Comparison of ENCODE assay signal across 15 cellular contexts in the genomic region with DNA sequence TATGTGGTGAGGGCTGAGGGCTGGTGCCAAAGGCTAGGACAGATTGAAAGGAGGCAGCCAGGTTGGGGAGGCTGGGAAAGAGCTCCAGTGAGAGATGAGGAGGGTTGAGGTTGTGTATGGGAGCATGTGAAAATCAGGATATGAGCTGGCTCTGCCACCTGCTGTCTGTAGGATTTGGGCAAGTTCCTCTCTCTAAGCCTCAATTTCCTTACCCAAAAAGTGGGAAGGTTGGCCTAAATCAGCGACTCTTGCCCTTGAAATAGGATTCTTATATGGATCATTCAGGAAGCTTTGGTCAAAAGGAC. TPM values are rescaled to one million over a fixed set of nuclear protein-coding genes. Genes with fewer than 3 reads are reported as not detected.
DNase-seq lines count a peak whose midpoint lies in the region; ATAC-seq and TF ChIP-seq lines count a peak whose summit lies in the region.
"Had no signal": no experiment of that assay in that cellular context is flagged by ENCODE, and none has a peak within 500 bp of the region (broad histone marks: within the 10 kb centered on the region; RNA-seq: fewer than 3 reads in every experiment).

No MANE protein-coding gene starts in this region.

- no peak overlapping the region for H4K91ac ChIP-seq in H9 (ENCODE audit: insufficient read length, low read depth, low read length)

- H3K36me3 Mint-ChIP-seq in H9 (ENCODE audit: insufficient read depth in 1 of 3, low read depth in 3 of 3), result no peaks in the 10 kb centered on the region
- no peaks in the 10 kb centered on the region for H3K36me3 Mint-ChIP-seq in CD8-positive, alpha-beta T cell
- H3K36me3 Mint-ChIP-seq: CD8-positive, alpha-beta memory T cell had no signal

- no peak for ATAC-seq in GM21528 (IDR thresholded peaks at IDR 0.05; ENCODE audit: low FRiP score, unreplicated experiment)
- ATAC-seq in CD8-positive, alpha-beta T cell, result no peak
- ATAC-seq: A549 had no signal

- H2BK12ac ChIP-seq in H9 (ENCODE audit: insufficient read length, low read depth, low read length), result no peak overlapping the region

- no peaks in the 10 kb centered on the region for H3K79me1 ChIP-seq in H9 (ENCODE audit: insufficient read depth, low read depth, low read length, poor library complexity, severe bottlenecking)

- H4K20me1 ChIP-seq in H9 (ENCODE audit: control insufficient read depth, insufficient read depth, insufficient read length) (no peaks in the 10 kb centered on the region), Loucy (ENCODE audit: insufficient read depth, low read length, poor library complexity, severe bottlenecking) (no peaks in the 10 kb centered on the region)

- no peak overlapping the region for H3K27ac Mint-ChIP-seq in H9
- no peak overlapping the region for H3K27ac Mint-ChIP-seq in CD8-positive, alpha-beta T cell
- H3K27ac Mint-ChIP-seq: CD14-positive monocyte; CD8-positive, alpha-beta memory T cell; HFFc6 had no signal

- no peak overlapping the region for H3K23ac ChIP-seq in H9 (ENCODE audit: insufficient read length, low read depth, low read length)

- H3K4me3 ChIP-seq in Loucy (ENCODE audit: low read length, poor library complexity, severe bottlenecking) (no peak overlapping the region), colonic mucosa (no peak overlapping the region), suprapubic skin (no peak overlapping the region)
- H3K4me3 ChIP-seq in CD8-positive, alpha-beta T cell (ENCODE audit: low read depth, low read length), result no peak overlapping the region
- H3K4me3 ChIP-seq: A549 had no signal

- no peak overlapping the region for H3K4me3 Mint-ChIP-seq in H9
- no peak overlapping the region for H3K4me3 Mint-ChIP-seq in CD8-positive, alpha-beta T cell
- H3K4me3 Mint-ChIP-seq: CD14-positive monocyte; CD8-positive, alpha-beta memory T cell; HFFc6 had no signal

- POLR2A ChIA-PET in CD8-positive, alpha-beta T cell (lab: Charles Lee), result no interaction called here

- no CpG with 5 or more reads among the region's 1 CpG for WGBS in H9 (ENCODE audit: extremely low coverage, insufficient read length, low lambda C conversion rate)
- 67% methylated on average over 1 of the region's 1 CpG for WGBS in suprapubic skin

- H3K27me3 Mint-ChIP-seq in H9 (ENCODE audit: low read depth), result peaks cover 5% of the 10 kb centered on the region; the same call in 1 of the 2 replicates
- peaks cover 8% of the 10 kb centered on the region for H3K27me3 Mint-ChIP-seq in CD8-positive, alpha-beta T cell (ENCODE audit: low read depth)

- no peak overlapping the region for H2BK5ac ChIP-seq in H9 (ENCODE audit: insufficient read length, low read length)

- H2AFZ ChIP-seq in H9 (ENCODE audit: low read length) (no peak overlapping the region), Loucy (ENCODE audit: low read length) (no peak overlapping the region)

- DNase-seq in H9 (peak; percentile 12), colonic mucosa (peak; percentile 13), suprapubic skin (ENCODE audit: low spot score in 2 of 2) (no peak)
- no peak for DNase-seq in CD8-positive, alpha-beta T cell
- DNase-seq: BE2C; Caco-2; CD8-positive, alpha-beta memory T cell; GF-D8; HCEC 1CT; HFFc6 had no signal

- H3K23me2 ChIP-seq in H9 (ENCODE audit: insufficient read length, low read depth, low read length, poor library complexity, severe bottlenecking), result no peaks in the 10 kb centered on the region

- no peak overlapping the region for H3K18ac ChIP-seq in H9 (ENCODE audit: insufficient read length, low read depth, low read length)

- H3K4ac ChIP-seq in H9 (ENCODE audit: low read depth, low read length), result no peak overlapping the region

- H3K9me3 ChIP-seq in H9 (ENCODE audit: control insufficient read depth, low read depth, low read length), result no peaks in the 10 kb centered on the region
- no peaks in the 10 kb centered on the region for H3K9me3 ChIP-seq in Loucy (ENCODE audit: insufficient read depth, low read depth, low read length)
- no peaks in the 10 kb centered on the region for H3K9me3 ChIP-seq in colonic mucosa
- no peaks in the 10 kb centered on the region for H3K9me3 ChIP-seq in suprapubic skin
- H3K9me3 ChIP-seq in CD8-positive, alpha-beta T cell (ENCODE audit: low read length), result no peaks in the 10 kb centered on the region
- H3K9me3 ChIP-seq: A549, BE2C, Caco-2 had no signal

- H4K8ac ChIP-seq in H9 (replicated peaks; ENCODE audit: insufficient read length, low read depth, low read length), result no peak overlapping the region

- H3K9ac ChIP-seq in H9 (ENCODE audit: extremely low read depth, insufficient read length, low read length), result no peak overlapping the region
- H3K9ac ChIP-seq in Loucy (ENCODE audit: low read depth, low read length, poor library complexity, severe bottlenecking), result peak overlapping the region; percentile 81
- H3K9ac ChIP-seq in colonic mucosa (ENCODE audit: low read depth in 2 of 2, low read length in 2 of 2), result no peak overlapping the region

- no peak overlapping the region for H2BK15ac ChIP-seq in H9 (ENCODE audit: low read depth, low read length)

- H2AK5ac ChIP-seq in H9 (ENCODE audit: insufficient read length, low read length), result no peak overlapping the region

- intact Hi-C loops in colonic mucosa (cut with DNase I), result no loop called here
- intact Hi-C loops in CD8-positive, alpha-beta T cell (cut with DNase I, micrococcal nuclease), result no loop called here

- H3K36me3 ChIP-seq in Loucy (ENCODE audit: insufficient read depth, low read length), result no peaks in the 10 kb centered on the region
- no peaks in the 10 kb centered on the region for H3K36me3 ChIP-seq in colonic mucosa
- no peaks in the 10 kb centered on the region for H3K36me3 ChIP-seq in suprapubic skin
- H3K36me3 ChIP-seq in CD8-positive, alpha-beta T cell (ENCODE audit: insufficient read depth, low read length), result no peaks in the 10 kb centered on the region
- H3K36me3 ChIP-seq: BE2C had no signal

- H2BK120ac ChIP-seq in H9 (ENCODE audit: low read depth, low read length, poor library complexity, severe bottlenecking), result no peak overlapping the region

- H3K79me2 ChIP-seq in H9 (ENCODE audit: insufficient read depth, low read length) (no peaks in the 10 kb centered on the region), Loucy (ENCODE audit: insufficient read depth, low read length) (no peaks in the 10 kb centered on the region)

- no peaks in the 10 kb centered on the region for H3K9me3 Mint-ChIP-seq in H9
- no peaks in the 10 kb centered on the region for H3K9me3 Mint-ChIP-seq in CD8-positive, alpha-beta T cell
- H3K9me3 Mint-ChIP-seq: CD14-positive monocyte; CD8-positive, alpha-beta memory T cell; HFFc6 had no signal

- H3K4me2 ChIP-seq in H9 (ENCODE audit: insufficient read depth, insufficient read length, low read length) (no peak overlapping the region), Loucy (ENCODE audit: low read depth, low read length, poor library complexity, severe bottlenecking) (no peak overlapping the region)
- H3K4me2 ChIP-seq: A549 had no signal

- no peak overlapping the region for H3K56ac ChIP-seq in H9 (ENCODE audit: insufficient read length, low read depth, low read length)

- TF ChIP-seq POLR2A in suprapubic skin (IDR thresholded peaks at IDR 0.05), result no peak

- H3K27me3 ChIP-seq in H9 (ENCODE audit: insufficient read depth, low read length) (no peaks in the 10 kb centered on the region), Loucy (ENCODE audit: insufficient read depth, low read length, poor library complexity, severe bottlenecking) (no peaks in the 10 kb centered on the region), colonic mucosa (no peaks in the 10 kb centered on the region), suprapubic skin (peaks cover 20% of the 10 kb centered on the region)
- H3K27me3 ChIP-seq in CD8-positive, alpha-beta T cell (ENCODE audit: insufficient read depth, low read length), result no peaks in the 10 kb centered on the region

- CTCF ChIA-PET in CD8-positive, alpha-beta T cell (lab: Charles Lee), result interaction anchor here (1.5 kb wide), 1 partner anchor 8 kb away, joined by 5 read pairs; no protein-coding TSS in a partner anchor

- TF ChIP-seq CTCF in H9 (conservative IDR thresholded peaks at IDR 0.05) (no peak), Loucy (conservative IDR thresholded peaks at IDR 0.05; ENCODE audit: low read length) (no peak), colonic mucosa (IDR thresholded peaks at IDR 0.05) (no peak), suprapubic skin (IDR thresholded peaks at IDR 0.05) (no peak)
- TF ChIP-seq CTCF in CD8-positive, alpha-beta T cell (IDR thresholded peaks at IDR 0.05), result no peak

- no peak for TF ChIP-seq EP300 in suprapubic skin (IDR thresholded peaks at IDR 0.05)

- H3K9me2 ChIP-seq in Loucy (replicated peaks; ENCODE audit: low read depth, low read length), result no peaks in the 10 kb centered on the region

- no peak overlapping the region for H4K5ac ChIP-seq in H9 (ENCODE audit: insufficient read length, low read depth, low read length)

- H3K14ac ChIP-seq in H9 (ENCODE audit: insufficient read depth, low read length), result no peak overlapping the region

- H3K27ac ChIP-seq in H9 (ENCODE audit: insufficient read length, low read depth, low read length) (no peak overlapping the region), colonic mucosa (no peak overlapping the region), suprapubic skin (no peak overlapping the region)
- H3K27ac ChIP-seq in CD8-positive, alpha-beta T cell (ENCODE audit: low read depth, low read length), result no peak overlapping the region
- H3K27ac ChIP-seq: A549 had no signal

- H3F3A ChIP-seq in Loucy (ENCODE audit: low read depth), result peaks cover 15% of the 10 kb centered on the region

- peaks cover 8 to 18% of the 10 kb centered on the region in 2 experiments; a peak in 3 of 4 replicates for H3K4me1 Mint-ChIP-seq in H9
- peaks cover 12% of the 10 kb centered on the region for H3K4me1 Mint-ChIP-seq in CD8-positive, alpha-beta T cell (ENCODE audit: low read depth)

- no peak overlapping the region for H3T11ph ChIP-seq in H9 (ENCODE audit: low read length)

- H2BK20ac ChIP-seq in H9 (ENCODE audit: low read depth, low read length, poor library complexity, severe bottlenecking), result no peak overlapping the region

- H3K4me1 ChIP-seq in H9 (ENCODE audit: insufficient read depth, low read length), result no peaks in the 10 kb centered on the region
- peaks cover 82% of the 10 kb centered on the region for H3K4me1 ChIP-seq in Loucy (ENCODE audit: insufficient read depth, low read length, poor library complexity, severe bottlenecking)
- no peaks in the 10 kb centered on the region for H3K4me1 ChIP-seq in colonic mucosa
- H3K4me1 ChIP-seq in suprapubic skin, result peaks cover 2% of the 10 kb centered on the region
- H3K4me1 ChIP-seq in CD8-positive, alpha-beta T cell (ENCODE audit: insufficient read depth, low read length), result no peaks in the 10 kb centered on the region
- H3K4me1 ChIP-seq: A549, BE2C had no signal

RNA-seq across cellular contexts. Expression of a gene that starts 6.1 kb away (rescaled TPM):
- not detected in 2 replicates for total RNA-seq in H9 (2021)
- total RNA-seq in colonic mucosa, result not detected
- not detected for total RNA-seq in suprapubic skin
- not detected for total RNA-seq in CD8-positive, alpha-beta T cell
- total RNA-seq: Caco-2, H1 had no signal

RNA-seq across cellular contexts. Expression of a gene that starts 12.9 kb away (rescaled TPM):
- total RNA-seq in H9 (2021), result not detected in 2 replicates
- total RNA-seq in colonic mucosa, result 1 to 10 TPM in 1 of 2 donors, under 1 TPM in 1; 0.82 to 4.9 TPM
- total RNA-seq in suprapubic skin, result 1 to 10 TPM in 1 of 4 donors, not detected in 3; 1.6 TPM
- total RNA-seq in CD8-positive, alpha-beta T cell, result not detected
- total RNA-seq: Caco-2; CD8-positive, alpha-beta memory T cell; H1; HFFc6 had no signal

RNA-seq across cellular contexts. Expression of a gene that starts 49.9 kb away (rescaled TPM):
- not detected in 2 replicates for total RNA-seq in H9 (2021)
- total RNA-seq in colonic mucosa, result 1 to 10 TPM in 1 of 2 donors, under 1 TPM in 1; 0.94 to 5.9 TPM
- total RNA-seq in suprapubic skin, result 1 to 10 TPM in 1 of 4 donors, under 1 TPM in 1, not detected in 2; 0.64 to 2.2 TPM
- not detected for total RNA-seq in CD8-positive, alpha-beta T cell
- total RNA-seq: Caco-2; CD8-positive, alpha-beta memory T cell; H1; HFFc6 had no signal

Comparison
In these comparisons a context has a peak if more than half of its experiments do, and no peak if none do; other contexts are left out.
1. DNase-seq: peak in H9 (single experiment) and colonic mucosa (single experiment); none in suprapubic skin (0 of 2) and CD8-positive, alpha-beta T cell (0 of 7).